ENCODE assay signal across 1 cellular context in the genomic region with DNA sequence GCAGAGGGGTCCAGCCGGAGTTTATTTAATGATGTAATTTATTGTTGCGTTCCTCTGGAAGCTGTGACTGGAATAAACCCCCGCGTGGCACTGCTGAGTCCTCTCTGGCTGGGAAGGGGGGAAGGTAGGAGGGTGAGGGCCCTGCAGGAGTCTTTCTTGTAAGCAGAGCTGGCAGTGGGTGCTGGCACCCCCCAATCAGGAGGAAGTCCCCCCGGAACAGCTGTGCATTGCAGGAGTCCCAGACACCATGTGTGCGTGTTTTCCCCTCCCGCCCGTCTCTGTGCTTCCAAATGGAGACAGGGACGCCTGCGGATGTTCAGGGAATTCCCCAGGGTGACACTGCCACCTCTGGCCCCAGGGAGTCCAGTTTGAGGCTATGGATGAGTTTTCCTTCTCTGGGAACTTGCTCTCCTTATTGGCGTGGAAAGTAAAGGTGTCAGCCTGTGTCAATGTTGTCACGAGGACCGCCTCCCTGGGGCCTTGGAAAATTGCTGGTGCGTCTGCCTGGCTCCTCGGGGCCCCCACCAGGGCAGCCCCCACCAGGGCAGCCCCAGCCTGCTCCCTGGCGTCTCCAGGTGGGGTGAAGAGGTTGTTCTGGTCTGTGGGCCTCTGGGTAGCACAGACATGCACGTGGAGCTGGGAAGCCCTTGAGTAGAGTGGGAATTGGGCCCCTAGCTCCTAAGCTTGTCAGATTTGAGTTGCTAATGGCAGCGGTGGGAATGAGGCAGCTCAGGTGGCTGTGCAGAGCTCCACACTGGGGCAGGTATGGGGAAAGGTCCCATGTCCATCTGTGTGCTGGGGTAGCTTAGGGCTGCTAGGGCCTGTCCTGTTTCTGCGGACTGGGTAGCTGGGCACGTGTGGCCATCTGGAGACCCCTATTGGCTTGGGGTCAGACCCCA.
A peak's percentile ranks its signal among the peaks of the same experiment; 100 is the strongest.
TF ChIP-seq lines count a peak whose summit lies in the region.

No MANE protein-coding gene starts in this region.

TF ChIP-seq in K562, 482 proteins besides CTCF, POLR2A, EP300 and RAD21 (continued from another document):
- 0 out of 2 replicates have a peak, but pooled peaks have one; percentile 9 for TF ChIP-seq TFAP4 (CRISPR knock-in tag; IDR thresholded peaks at IDR 0.05; ENCODE audit: borderline replicate concordance)
